8 cellular contexts compared by ENCODE assay signal in genomic region chr20:45834797-45835161, GRCh38. TPM values are rescaled to one million over a fixed set of nuclear protein-coding genes. Genes with fewer than 3 reads are reported as not detected.
DNase-seq lines count a peak whose midpoint lies in the region; ATAC-seq and TF ChIP-seq lines count a peak whose summit lies in the region.

No MANE protein-coding gene starts in this region.

- peaks cover 0 to 11% of the 10 kb centered on the region in 2 donors for H3K36me3 ChIP-seq in adrenal gland (replicated peaks in 1 of 2)
- H3K36me3 ChIP-seq in skeletal muscle tissue (ENCODE audit: control insufficient read depth in 3 of 3, insufficient read depth in 3 of 3, low read length in 3 of 3): peaks cover 3 to 15% (median 11%) of the 10 kb centered on the region in 3 donors

- no peak for TF ChIP-seq POLR2A in adrenal gland (IDR thresholded peaks at IDR 0.05)

- no peak for DNase-seq in HL-60 (ENCODE audit: low read depth in 1 of 2, low spot score in 1 of 2)
- DNase-seq in adrenal gland: peak in 1 of 7 donors; percentile 43
- DNase-seq in AML-193 (lab: John Stamatoyannopoulos, UW): no peak
- DNase-seq in stimulated activated CD4-positive, alpha-beta T cell treated with anti-CD3 and anti-CD28 coated beads, Interleukin-12 subunit alpha, Interleukin-12 subunit beta, amount 100 ng/mL, for 4 hours: no peak
- no peak for DNase-seq in SKM-1 (lab: John Stamatoyannopoulos, UW; ENCODE audit: unreplicated experiment)

- no peak for ATAC-seq in HG03460 (IDR thresholded peaks at IDR 0.05; ENCODE audit: unreplicated experiment)

- TF ChIP-seq CTCF in HL-60 (IDR thresholded peaks at IDR 0.05; ENCODE audit: insufficient read depth, low read length): no peak
- TF ChIP-seq CTCF in adrenal gland (IDR thresholded peaks at IDR 0.05): no peak

- H3K4me3 ChIP-seq in HL-60 (replicated peaks; ENCODE audit: insufficient read depth, low read length): no peak overlapping the region
- H3K4me3 ChIP-seq in adrenal gland: peak overlapping the region in 2 of 4 donors; percentile 53 to 79
- H3K4me3 ChIP-seq in iPS-11a (ENCODE audit: low read depth, low read length): peak overlapping the region; percentile 52
- peak overlapping the region; percentile 86 to 94 (median 86) for H3K4me3 ChIP-seq in skeletal muscle tissue (ENCODE audit: low read length in 3 of 3)

- WGBS in adrenal gland, 4 donors: 34 to 54% (median 44%) methylated on average over 5 to 14 of the region's 14 CpGs

- intact Hi-C loops in adrenal gland (cut with DNase I): no loop called here

- H3K9me3 ChIP-seq in adrenal gland (replicated peaks in 1 of 3) (no peaks in the 10 kb centered on the region), skeletal muscle tissue (ENCODE audit: control insufficient read depth in 3 of 3, low read length in 3 of 3) (no peaks in the 10 kb centered on the region)

- H3K27ac ChIP-seq in HL-60 (replicated peaks): peak overlapping the region; percentile 6; the same call in 1 of the 2 replicates
- peak overlapping the region; percentile 93 to 96 (median 95) for H3K27ac ChIP-seq in adrenal gland
- peak overlapping the region; percentile 90 for H3K27ac ChIP-seq in skeletal muscle tissue (ENCODE audit: low read depth, low read length)

- peak overlapping the region; percentile 83 to 96 (median 85) for H3K9ac ChIP-seq in skeletal muscle tissue (ENCODE audit: low read depth in 1 of 3, low read length in 3 of 3)

- H3K4me1 ChIP-seq in adrenal gland (replicated peaks in 1 of 2) (peaks cover 31 to 36% of the 10 kb centered on the region in 2 donors), skeletal muscle tissue (ENCODE audit: control insufficient read depth in 3 of 3, insufficient read depth in 3 of 3, low read length in 3 of 3) (peaks cover 37 to 44% (median 38%) of the 10 kb centered on the region in 3 donors)

- H3K27me3 ChIP-seq in HL-60 (ENCODE audit: insufficient read depth, poor library complexity, severe bottlenecking) (no peaks in the 10 kb centered on the region), adrenal gland (no peaks in the 10 kb centered on the region), skeletal muscle tissue (ENCODE audit: control insufficient read depth in 3 of 3, insufficient read depth in 3 of 3, low read length in 3 of 3) (no peaks in the 10 kb centered on the region)

RNA-seq across cellular contexts. Expression of gene SNX21, which starts 1.2 kb away (rescaled TPM):
- total RNA-seq in adrenal gland (100 to 1,000 TPM in 3 of 8 donors, 10 to 100 TPM in 5; 61.6 to 183 (median 97.8) TPM), skeletal muscle tissue (26.6 TPM)
- 10 to 100 TPM; 35.1 to 66.3 (median 43.9) TPM for polyA plus RNA-seq in adrenal gland

RNA-seq across cellular contexts. Expression of gene TNNC2, which starts 7.7 kb away (rescaled TPM):
- total RNA-seq in adrenal gland (1 to 10 TPM in 6 of 8 donors, not detected in 2; 1.4 to 8.4 (median 2.5) TPM), skeletal muscle tissue (2,844 TPM)
- 10 to 100 TPM in 1 of 3 donors, 1 to 10 TPM in 2; 4.3 to 16.9 (median 8.2) TPM for polyA plus RNA-seq in adrenal gland

RNA-seq across cellular contexts. Expression of gene UBE2C, which starts 22.3 kb away (rescaled TPM):
- 1 to 10 TPM in 7 of 8 donors, under 1 TPM in 1; 0.79 to 3.6 (median 2.2) TPM for total RNA-seq in adrenal gland
- polyA plus RNA-seq in adrenal gland: 1 to 10 TPM; 3.8 to 4.9 (median 4.7) TPM
- total RNA-seq in skeletal muscle tissue: 10.4 TPM

RNA-seq across cellular contexts. Expression of gene ACOT8, which starts 22.4 kb away (rescaled TPM):
- total RNA-seq in adrenal gland (100 to 1,000 TPM in 1 of 8 donors, 10 to 100 TPM in 7; 34.6 to 134 (median 62.5) TPM), skeletal muscle tissue (27.1 TPM)
- 10 to 100 TPM; 33.7 to 78.8 (median 49.3) TPM for polyA plus RNA-seq in adrenal gland

RNA-seq across cellular contexts. Expression of gene ZSWIM3, which starts 22.6 kb away (rescaled TPM):
- total RNA-seq in adrenal gland (1 to 10 TPM; 3.7 to 9.3 (median 6.3) TPM), skeletal muscle tissue (7.8 TPM)
- 1 to 10 TPM; 2.9 to 4.2 (median 3.1) TPM for polyA plus RNA-seq in adrenal gland

Comparison
In these comparisons a context has a peak if more than half of its experiments do, and no peak if none do; other contexts are left out.
1. H3K27ac ChIP-seq: peak in every context shown above with its lines; median percentile 95 in adrenal gland; 90 in skeletal muscle tissue; 6 in HL-60.
2. RNA of gene TNNC2, which starts 7.7 kb away (total RNA-seq): 2,844 TPM in skeletal muscle tissue (single experiment); 1.4 to 8.4 TPM in adrenal gland; every median in the first group is over 100 times any median in the second.